In the genomic region with DNA sequence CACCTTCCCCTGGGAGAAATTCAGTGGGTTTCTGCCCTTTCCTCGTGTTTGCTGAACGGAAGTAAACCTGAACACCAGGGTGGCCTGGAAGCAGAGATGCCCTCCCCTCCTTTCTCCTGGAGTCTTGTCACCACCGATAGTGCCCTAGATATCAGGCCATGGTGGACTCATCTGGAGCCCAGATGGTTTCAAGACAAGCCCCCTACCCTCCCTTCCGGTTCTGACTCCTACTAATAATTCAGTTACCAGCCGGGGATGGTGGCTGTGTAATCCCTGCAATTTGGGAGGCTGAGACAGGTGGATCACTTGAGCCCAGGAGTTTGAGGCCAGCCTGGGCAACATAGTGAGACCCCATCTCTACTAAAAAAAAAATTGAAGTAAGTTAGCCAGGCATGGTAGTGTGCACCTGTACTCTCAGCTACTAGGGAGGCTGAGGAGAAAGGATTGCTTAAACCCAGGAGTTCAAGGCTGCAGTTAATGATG, we compare ENCODE assay signal across 16 cellular contexts. TPM values are rescaled to one million over a fixed set of nuclear protein-coding genes. Genes with fewer than 3 reads are reported as not detected.
"Had no signal": no experiment of that assay in that cellular context is flagged by ENCODE, and none has a peak within 500 bp of the region (broad histone marks: within the 10 kb centered on the region; RNA-seq: fewer than 3 reads in every experiment).

No MANE protein-coding gene starts in this region.

- H3K27me3 ChIP-seq: pancreas, thyroid gland, uterus had no signal

- DNase-seq: activated B cell treated with CpG ODN at 0.5 μM for 24 hours; activated CD4-positive, alpha-beta T cell treated with anti-CD3 and anti-CD28 coated beads, Interleukin-2, amount 10 ng/mL, durations not matched to agents 24 days and 14 days; activated CD8-positive, alpha-beta memory T cell treated with anti-CD3 and anti-CD28 coated beads for 24 hours; anterior cingulate cortex; effector CD8-positive, alpha-beta T cell; foreskin melanocyte; mammary epithelial cell; T-helper 17 cell; thyroid gland; uterus had no signal

- H3K4me3 Mint-ChIP-seq: activated B cell treated with CpG ODN at 0.5 μM for 24 hours; activated CD4-positive, alpha-beta T cell treated with anti-CD3 and anti-CD28 coated beads, Interleukin-2, amount 10 ng/mL, durations not matched to agents 24 days and 14 days; activated naive CD4-positive, alpha-beta T cell treated with anti-CD3 and anti-CD28 coated beads, Interleukin-2, amount 50 U/mL, for 24 hours; stimulated activated effector memory CD8-positive, alpha-beta T cell treated with anti-CD3 and anti-CD28 coated beads, Interleukin-12 subunit alpha, Interleukin-12 subunit beta, amount 100 ng/mL, for 72 hours; T-helper 17 cell had no signal

- H3K4me1 ChIP-seq: pancreas, uterus had no signal

- H3K36me3 ChIP-seq: heart left ventricle, pancreas, thyroid gland, uterus had no signal

- H3K9me3 ChIP-seq: heart left ventricle, pancreas, thyroid gland, uterus had no signal

- H3K36me3 Mint-ChIP-seq: activated naive CD4-positive, alpha-beta T cell treated with anti-CD3 and anti-CD28 coated beads, Interleukin-2, amount 50 U/mL, for 24 hours; stimulated activated effector memory CD8-positive, alpha-beta T cell treated with anti-CD3 and anti-CD28 coated beads, Interleukin-12 subunit alpha, Interleukin-12 subunit beta, amount 100 ng/mL, for 72 hours had no signal

- H3K27ac ChIP-seq: heart left ventricle, pancreas, thyroid gland had no signal

- H3K4me3 ChIP-seq: heart left ventricle, pancreas, thyroid gland, uterus had no signal

- H3K9me3 Mint-ChIP-seq: activated B cell treated with CpG ODN at 0.5 μM for 24 hours; activated CD4-positive, alpha-beta T cell treated with anti-CD3 and anti-CD28 coated beads, Interleukin-2, amount 10 ng/mL, durations not matched to agents 24 days and 14 days; activated naive CD4-positive, alpha-beta T cell treated with anti-CD3 and anti-CD28 coated beads, Interleukin-2, amount 50 U/mL, for 24 hours; activated T-helper 2 cell treated with anti-CD3 and anti-CD28 coated beads, Interferon-gamma antibody, Interleukin-2, Interleukin-4, amounts not matched to agents 10 μg/mL and 5 μg/mL and 100 μg/mL, durations not matched to agents 14 hours and 24 hours and 36 hours; stimulated activated effector memory CD8-positive, alpha-beta T cell treated with anti-CD3 and anti-CD28 coated beads, Interleukin-12 subunit alpha, Interleukin-12 subunit beta, amount 100 ng/mL, for 72 hours had no signal

- H3K27ac Mint-ChIP-seq: activated B cell treated with CpG ODN at 0.5 μM for 24 hours; activated CD4-positive, alpha-beta T cell treated with anti-CD3 and anti-CD28 coated beads, Interleukin-2, amount 10 ng/mL, durations not matched to agents 24 days and 14 days; activated naive CD4-positive, alpha-beta T cell treated with anti-CD3 and anti-CD28 coated beads, Interleukin-2, amount 50 U/mL, for 24 hours; activated T-helper 2 cell treated with anti-CD3 and anti-CD28 coated beads, Interferon-gamma antibody, Interleukin-2, Interleukin-4, amounts not matched to agents 10 μg/mL and 5 μg/mL and 100 μg/mL, durations not matched to agents 14 hours and 24 hours and 36 hours; stimulated activated effector memory CD8-positive, alpha-beta T cell treated with anti-CD3 and anti-CD28 coated beads, Interleukin-12 subunit alpha, Interleukin-12 subunit beta, amount 100 ng/mL, for 72 hours; T-helper 17 cell had no signal

- ATAC-seq: heart left ventricle; pancreas; stimulated activated effector memory CD8-positive, alpha-beta T cell treated with anti-CD3 and anti-CD28 coated beads, Interleukin-12 subunit alpha, Interleukin-12 subunit beta, amount 100 ng/mL, for 72 hours; T-helper 17 cell had no signal

- H3K4me1 Mint-ChIP-seq: activated CD4-positive, alpha-beta T cell treated with anti-CD3 and anti-CD28 coated beads, Interleukin-2, amount 10 ng/mL, durations not matched to agents 24 days and 14 days had no signal

RNA-seq across cellular contexts. Expression of a gene that starts 2.4 kb away (rescaled TPM):
- polyA plus RNA-seq: neural cell had no signal
